12 cellular contexts compared by ENCODE assay signal in the genomic region with DNA sequence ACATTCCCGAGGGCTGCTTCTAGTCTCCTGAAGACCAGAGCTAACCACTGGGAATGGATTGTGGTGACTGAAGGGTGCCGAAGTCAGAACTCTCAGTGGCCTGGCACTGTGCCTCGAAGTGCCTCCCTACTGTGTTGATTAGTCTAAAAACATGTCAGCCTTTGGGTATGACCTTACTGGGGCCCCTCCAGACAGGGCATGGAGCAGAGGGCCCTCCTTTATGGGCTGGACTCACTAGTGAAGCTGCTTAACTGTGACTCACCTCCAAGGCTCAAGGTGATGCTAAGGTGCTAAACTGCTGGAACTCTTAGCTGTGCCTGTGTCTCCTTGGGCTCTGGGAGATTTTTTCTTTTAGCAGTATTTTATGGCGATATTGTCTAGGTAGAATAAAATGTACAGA. TPM values are rescaled to one million over a fixed set of nuclear protein-coding genes. Genes with fewer than 3 reads are reported as not detected.
"Had no signal": no experiment of that assay in that cellular context is flagged by ENCODE, and none has a peak within 500 bp of the region (broad histone marks: within the 10 kb centered on the region; RNA-seq: fewer than 3 reads in every experiment).

No MANE protein-coding gene starts in this region.

RNA-seq across cellular contexts. Expression of gene LGALS9C, which starts 2.6 kb away (rescaled TPM):
- total RNA-seq: hepatocyte, kidney, kidney epithelial cell, left cardiac atrium, left ventricle myocardium inferior, left ventricle myocardium superior, lung microvascular endothelial cell, mesenteric fat pad, mesothelial cell of epicardium, myocyte had no signal
- polyA plus RNA-seq: hepatocyte; mammary epithelial cell; naive thymus-derived CD4-positive, alpha-beta T cell had no signal
